Comparison of ENCODE assay signal across 8 cellular contexts in the genomic region with DNA sequence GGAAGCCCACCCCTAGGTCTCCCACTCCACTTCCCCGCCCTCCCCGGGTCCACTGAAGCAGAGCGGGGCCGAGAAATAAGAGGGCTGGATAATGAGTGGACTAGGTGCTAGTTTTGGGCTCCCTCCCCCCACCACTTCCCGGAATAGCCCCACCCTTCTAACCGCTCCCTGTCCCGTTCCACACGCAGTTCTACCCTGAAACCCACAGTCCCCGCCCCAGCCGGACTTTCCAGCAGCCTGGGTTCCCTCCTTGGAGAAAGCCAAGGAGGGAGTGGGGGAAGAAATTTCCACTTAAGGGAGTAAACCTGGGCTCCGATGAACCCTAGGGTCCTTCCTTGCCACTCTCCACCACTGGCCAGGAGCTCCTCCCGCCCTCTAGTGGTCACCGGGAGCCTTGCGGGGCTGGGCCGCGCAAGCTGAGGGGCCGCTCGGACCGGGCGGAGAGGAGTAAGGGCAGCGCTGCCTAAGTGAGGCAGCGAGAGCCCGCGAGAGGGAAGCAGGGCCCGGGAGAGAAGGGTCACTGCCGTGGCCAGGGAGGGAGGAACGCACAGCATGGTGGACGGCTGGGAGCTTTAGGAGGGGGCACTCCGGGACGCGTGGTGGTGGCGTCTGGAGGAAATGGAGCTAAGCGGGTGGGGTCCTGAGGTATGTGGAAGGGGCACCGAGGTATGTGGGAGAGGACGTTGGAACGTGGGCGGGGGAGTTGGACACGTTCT. TPM values are rescaled to one million over a fixed set of nuclear protein-coding genes. Genes with fewer than 3 reads are reported as not detected.
A peak's percentile ranks its signal among the peaks of the same experiment; 100 is the strongest.
DNase-seq lines count a peak whose midpoint lies in the region; ATAC-seq and TF ChIP-seq lines count a peak whose summit lies in the region.

No MANE protein-coding gene starts in this region.

- peaks cover 40% of the 10 kb centered on the region for H3K4me1 Mint-ChIP-seq in chondrocyte (ENCODE audit: low read depth)

- H3K4me3 Mint-ChIP-seq in chondrocyte (ENCODE audit: unreplicated experiment): peak overlapping the region; percentile 85

- H3K79me2 ChIP-seq in ACC112 (ENCODE audit: control insufficient read depth, insufficient read depth, low read length, unreplicated experiment): peaks cover 19% of the 10 kb centered on the region

- peak; percentile 100 for TF ChIP-seq CTCF in chondrocyte (IDR thresholded peaks at IDR 0.05)

- H3K4me3 ChIP-seq in ACC112 (ENCODE audit: low read depth, low read length): peak overlapping the region; percentile 86

- peak overlapping the region; percentile 96 for H3K27ac ChIP-seq in ACC112 (ENCODE audit: low read depth, low read length)

- peak overlapping the region; percentile 74 for H2AFZ ChIP-seq in ACC112 (ENCODE audit: low read length, unreplicated experiment)

- no peaks in the 10 kb centered on the region for H3K27me3 Mint-ChIP-seq in chondrocyte (ENCODE audit: low read depth)

- H3K9me3 Mint-ChIP-seq in chondrocyte (ENCODE audit: low read depth): no peaks in the 10 kb centered on the region

- peak overlapping the region; percentile 98 for H3K27ac Mint-ChIP-seq in chondrocyte (ENCODE audit: unreplicated experiment)

- no peaks in the 10 kb centered on the region for H3K27me3 ChIP-seq in ACC112 (ENCODE audit: insufficient read depth, low read length)

- peaks cover 13% of the 10 kb centered on the region for H3K36me3 Mint-ChIP-seq in chondrocyte (ENCODE audit: low read depth)

- peak; percentile 66 for ATAC-seq in GM18517 (IDR thresholded peaks at IDR 0.05; ENCODE audit: unreplicated experiment)
- ATAC-seq in HG03159 (IDR thresholded peaks at IDR 0.05; ENCODE audit: unreplicated experiment): peak; percentile 64

- H3K4me1 ChIP-seq in ACC112 (ENCODE audit: control insufficient read depth, insufficient read depth, low read length, unreplicated experiment): peaks cover 26% of the 10 kb centered on the region

- peaks cover 9% of the 10 kb centered on the region; the same call in 1 of the 2 replicates for H3K36me3 ChIP-seq in ACC112 (ENCODE audit: insufficient read depth, low read length)

- DNase-seq in NCI-H345 (lab: John Stamatoyannopoulos, UW): peak; percentile 94
- peak; percentile 86 for DNase-seq in activated CD4-positive, CD25-positive, alpha-beta regulatory T cell treated with anti-CD3 and anti-CD28 coated beads, Interleukin-2, amount 50 U/mL, for 72 hours
- DNase-seq in chondrocyte (ENCODE audit: low spot score): peak; percentile 95
- peak; percentile 97 for DNase-seq in kidney tubule cell (ENCODE audit: low spot score)
- DNase-seq in stimulated activated CD4-positive, alpha-beta T cell treated with anti-CD3 and anti-CD28 coated beads, Interleukin-1b, Interleukin-23, amount 100 ng/mL, for 1 hour (ENCODE audit: low read depth in 2 of 2): peak; percentile 34 to 52

RNA-seq across cellular contexts. Expression of gene THBS3, which starts 14.3 kb away (rescaled TPM):
- 112 to 127 TPM (median 118 TPM) in 3 replicates for total RNA-seq in chondrocyte

RNA-seq across cellular contexts. Expression of gene MTX1, which starts 15.1 kb away (rescaled TPM):
- total RNA-seq in chondrocyte: 28.2 to 49.1 TPM (median 29.8 TPM) in 3 replicates

RNA-seq across cellular contexts. Expression of gene TRIM46, which starts 19.8 kb away (rescaled TPM):
- 9.6 to 10.7 TPM (median 9.7 TPM) in 3 replicates for total RNA-seq in chondrocyte

RNA-seq across cellular contexts. Expression of gene KRTCAP2, which starts 20.3 kb away (rescaled TPM):
- 159 to 202 TPM (median 174 TPM) in 3 replicates for total RNA-seq in chondrocyte

RNA-seq across cellular contexts. Expression of gene DPM3, which starts 53.1 kb away (rescaled TPM):
- 41.3 to 73.3 TPM (median 48.9 TPM) in 3 replicates for total RNA-seq in chondrocyte

Comparison
In these comparisons a context has a peak if more than half of its experiments do, and no peak if none do; other contexts are left out.
1. Peak in every context shown above with its lines: DNase-seq, ATAC-seq, H3K4me3 ChIP-seq and H3K27ac ChIP-seq.
2. DNase-seq: peak in every context shown above with its lines; median percentile 97 in kidney tubule cell; 95 in chondrocyte; 94 in NCI-H345; 86 in activated CD4-positive, CD25-positive, alpha-beta regulatory T cell treated with anti-CD3 and anti-CD28 coated beads, Interleukin-2, amount 50 U/mL, for 72 hours; 43 in stimulated activated CD4-positive, alpha-beta T cell treated with anti-CD3 and anti-CD28 coated beads, Interleukin-1b, Interleukin-23, amount 100 ng/mL, for 1 hour.